Comparison of ENCODE assay signal across 1 cellular context in the genomic region with DNA sequence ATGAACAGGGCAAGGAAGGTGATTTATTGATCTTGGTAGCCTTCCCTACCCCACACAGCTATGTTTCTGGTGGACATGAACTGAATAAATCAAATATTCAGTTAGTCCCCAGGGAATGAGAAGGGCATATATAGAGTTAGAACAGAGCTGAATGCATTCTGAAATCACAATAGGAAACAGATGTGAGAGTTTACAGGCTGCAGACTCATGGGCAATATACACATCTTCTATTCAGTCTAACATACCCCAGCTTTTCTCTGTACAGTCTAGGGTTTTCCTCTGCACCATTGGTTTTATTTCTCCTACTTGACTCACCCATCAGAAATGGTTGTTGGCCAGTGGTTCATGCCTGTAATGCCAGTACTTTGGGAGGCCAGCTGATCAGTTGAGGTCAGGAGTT.
TF ChIP-seq lines count a peak whose summit lies in the region.

No MANE protein-coding gene starts in this region.

TF ChIP-seq in K562, 482 proteins besides CTCF, POLR2A, EP300 and RAD21 (continued from another document):
- TF ChIP-seq ZNF551 (CRISPR knock-in tag; IDR thresholded peaks at IDR 0.05), result no peak
- TF ChIP-seq, protein P1, sequence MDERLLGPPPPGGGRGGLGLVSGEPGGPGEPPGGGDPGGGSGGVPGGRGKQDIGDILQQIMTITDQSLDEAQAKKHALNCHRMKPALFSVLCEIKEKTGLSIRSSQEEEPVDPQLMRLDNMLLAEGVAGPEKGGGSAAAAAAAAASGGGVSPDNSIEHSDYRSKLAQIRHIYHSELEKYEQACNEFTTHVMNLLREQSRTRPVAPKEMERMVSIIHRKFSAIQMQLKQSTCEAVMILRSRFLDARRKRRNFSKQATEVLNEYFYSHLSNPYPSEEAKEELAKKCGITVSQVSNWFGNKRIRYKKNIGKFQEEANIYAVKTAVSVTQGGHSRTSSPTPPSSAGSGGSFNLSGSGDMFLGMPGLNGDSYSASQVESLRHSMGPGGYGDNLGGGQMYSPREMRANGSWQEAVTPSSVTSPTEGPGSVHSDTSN (CRISPR knock-in tag; IDR thresholded peaks at IDR 0.05; ENCODE audit: low read depth), result no peak
- TF ChIP-seq, protein P1 (tag; conservative IDR thresholded peaks at IDR 0.05; ENCODE audit: low read depth), result no peak
- TF ChIP-seq ZNF311 (CRISPR knock-in tag; IDR thresholded peaks at IDR 0.05), result no peak
- TF ChIP-seq CC2D1A (IDR thresholded peaks at IDR 0.05), result no peak
- no peak for TF ChIP-seq RFX1 (IDR thresholded peaks at IDR 0.05)
- no peak for TF ChIP-seq ZNF785 (CRISPR knock-in tag; IDR thresholded peaks at IDR 0.05)
- TF ChIP-seq BCOR (IDR thresholded peaks at IDR 0.05), result no peak
